Comparison of ENCODE assay signal across 8 cellular contexts in genomic region chr1:32886012-32886827, GRCh38. TPM values are rescaled to one million over a fixed set of nuclear protein-coding genes. Genes with fewer than 3 reads are reported as not detected.
DNase-seq lines count a peak whose midpoint lies in the region; ATAC-seq and TF ChIP-seq lines count a peak whose summit lies in the region.

Gene HPCA (plus strand): TSS chr1:32886491. CDS start chr1:32888899, 2,408 bp downstream.

- H2AFZ ChIP-seq in mammary epithelial cell (ENCODE audit: low read depth, low read length) = no peak within 1 kb of the TSS

- H3K4me3 ChIP-seq in mammary epithelial cell (replicated peaks in 1 of 3; ENCODE audit: insufficient read depth in 1 of 3, low read depth in 2 of 3, low read length in 3 of 3) (no peak within 1 kb of the TSS), thoracic aorta (peak within 1 kb of the TSS; percentile 38)

- peak within 1 kb of the TSS; percentile 31 for H3K4me2 ChIP-seq in mammary epithelial cell (ENCODE audit: insufficient read depth, low read depth, low read length)

- TF ChIP-seq CTCF in mammary epithelial cell (conservative IDR thresholded peaks at IDR 0.05 in 1 of 2, IDR thresholded peaks at IDR 0.05 in 1 of 2; ENCODE audit: extremely low read depth in 1 of 2, insufficient read depth in 1 of 2, low read depth in 1 of 2, low read length in 2 of 2) (peak; percentile 70 to 79), thoracic aorta (IDR thresholded peaks at IDR 0.05) (peak; percentile 28)

- WGBS in mammary epithelial cell (ENCODE audit: low coverage, missing lambda C conversion rate) = no CpG with 5 or more reads among the region's 79 CpGs

- H3K79me2 ChIP-seq in mammary epithelial cell (ENCODE audit: insufficient read depth, low read length) = no peaks in the 10 kb centered on the region

- H3K9ac ChIP-seq in mammary epithelial cell (ENCODE audit: insufficient read depth, low read length) = no peak within 1 kb of the TSS

- CTCF ChIA-PET in mammary epithelial cell (lab: Charles Lee; ENCODE audit: low non-redundant PET) = interaction anchor here (0.5 kb wide), 1 partner anchor 13 kb away, joined by 4 read pairs; no protein-coding TSS in a partner anchor

- H3K27me3 ChIP-seq in mammary epithelial cell (ENCODE audit: insufficient read depth, low read length) = no peaks in the 10 kb centered on the region
- H3K27me3 ChIP-seq in thoracic aorta (replicated peaks; ENCODE audit: insufficient read depth) = peaks cover 6% of the 10 kb centered on the region

- H3K27ac ChIP-seq in mammary epithelial cell (ENCODE audit: insufficient read depth, low read depth, low read length) (no peak within 1 kb of the TSS), thoracic aorta (no peak within 1 kb of the TSS)

- ATAC-seq in left colon = peak; percentile 88
- ATAC-seq in thoracic aorta (ENCODE audit: insufficient number of reproducible peaks, low FRiP score, low read depth) = no peak
- ATAC-seq in HG02678 (IDR thresholded peaks at IDR 0.05; ENCODE audit: unreplicated experiment) = no peak

- no peaks in the 10 kb centered on the region for H4K20me1 ChIP-seq in mammary epithelial cell (ENCODE audit: insufficient read depth, low read length)

- H3K36me3 ChIP-seq in mammary epithelial cell (ENCODE audit: insufficient read depth, low read length) (no peaks in the 10 kb centered on the region), thoracic aorta (no peaks in the 10 kb centered on the region)

- no peaks in the 10 kb centered on the region for H3K4me1 ChIP-seq in mammary epithelial cell (ENCODE audit: insufficient read depth, low read length)
- H3K4me1 ChIP-seq in thoracic aorta (ENCODE audit: control insufficient read depth in 1 of 2, low read depth in 2 of 2) = peaks cover 13 to 20% of the 10 kb centered on the region in 2 donors

- in situ Hi-C loops in mammary epithelial cell (cut with MboI; ENCODE audit: low sequenced_read_pairs in 2 of 2) = no loop called here

- H3K9me3 ChIP-seq in mammary epithelial cell (replicated peaks; ENCODE audit: insufficient read depth, low read length) = no peaks in the 10 kb centered on the region
- H3K9me3 ChIP-seq in thoracic aorta = no peaks in the 10 kb centered on the region

- intact Hi-C loops in mammary epithelial cell (cut with micrococcal nuclease) = no loop called here
- intact Hi-C loops in left colon (cut with DNase I, micrococcal nuclease) = no loop called here

- peak; percentile 56 for DNase-seq in stimulated activated CD4-positive, alpha-beta T cell treated with anti-CD3 and anti-CD28 coated beads, Interleukin-15, amount 100 ng/mL, for 24 hours
- no peak for DNase-seq in stimulated activated CD4-positive, alpha-beta T cell treated with anti-CD3 and anti-CD28 coated beads, Interleukin-12 subunit alpha, Interleukin-12 subunit beta, amount 100 ng/mL, for 4 hours
- DNase-seq in OCI-M2 (lab: John Stamatoyannopoulos, UW; ENCODE audit: unreplicated experiment) = peak; percentile 28
- peak; percentile 41 for DNase-seq in mammary epithelial cell
- peak in 1 of 2 donors; percentile 83 for DNase-seq in left colon
- DNase-seq in thoracic aorta (ENCODE audit: low spot score) = no peak
- no peak for DNase-seq in NCI-H2107 (lab: John Stamatoyannopoulos, UW)

- dilution Hi-C loops in mammary epithelial cell (cut with HindIII; ENCODE audit: low sequenced_read_pairs) = no loop called here

- BruUV-seq in mammary epithelial cell (replicated peaks; lab: Mats Ljungman, UMichigan) = no TSS peak

RNA-seq across cellular contexts. Expression of gene HPCA, which starts in this region (rescaled TPM):
- not detected for total RNA-seq in mammary epithelial cell
- polyA plus RNA-seq in mammary epithelial cell = not detected
- polyA minus RNA-seq in mammary epithelial cell = not detected
- total RNA-seq in left colon = 1 to 10 TPM; 1.5 to 1.9 TPM
- not detected for total RNA-seq in thoracic aorta

Comparison
In these comparisons a context has a peak if more than half of its experiments do, and no peak if none do; other contexts are left out.
1. DNase-seq: peak in stimulated activated CD4-positive, alpha-beta T cell treated with anti-CD3 and anti-CD28 coated beads, Interleukin-15, amount 100 ng/mL, for 24 hours (single experiment) and OCI-M2 (single experiment); none in stimulated activated CD4-positive, alpha-beta T cell treated with anti-CD3 and anti-CD28 coated beads, Interleukin-12 subunit alpha, Interleukin-12 subunit beta, amount 100 ng/mL, for 4 hours (single experiment), thoracic aorta (single experiment) and NCI-H2107 (single experiment).
2. Peak in DNase-seq and H3K4me2 ChIP-seq in mammary epithelial cell; RNA of the gene not detected or under 1 TPM.